In genomic region chr17:11618861-11619566, GRCh38 we compare ENCODE assay signal across 27 cellular contexts. TPM values are rescaled to one million over a fixed set of nuclear protein-coding genes. Genes with fewer than 3 reads are reported as not detected.
DNase-seq lines count a peak whose midpoint lies in the region; ATAC-seq, FAIRE-seq and TF ChIP-seq lines count a peak whose summit lies in the region.
"Had no signal": no experiment of that assay in that cellular context is flagged by ENCODE, and none has a peak within 500 bp of the region (broad histone marks: within the 10 kb centered on the region; RNA-seq: fewer than 3 reads in every experiment).

No MANE protein-coding gene starts in this region.

- no peak overlapping the region for H3K27ac ChIP-seq in A549
- no peak overlapping the region for H3K27ac ChIP-seq in GM23338 (ENCODE audit: low read depth)
- H3K27ac ChIP-seq: dorsolateral prefrontal cortex had no signal

- CTCF ChIA-PET in A549 (lab: Yijun Ruan, JAX): interaction anchor here (1.2 kb wide), 2 partner anchors 13 to 25 kb away, joined by 3 to 4 read pairs; no protein-coding TSS in a partner anchor

- ATAC-seq in A549 (no peak), mucosa of descending colon (peak; percentile 90), omental fat pad (ENCODE audit: low FRiP score) (no peak), GM23338 (no peak)
- ATAC-seq: left lobe of liver; stimulated activated naive CD8-positive, alpha-beta T cell treated with anti-CD3 and anti-CD28 coated beads, Interleukin-15, amount 100 ng/mL, for 72 hours had no signal

- H3K27me3 Mint-ChIP-seq in GM23338 (ENCODE audit: insufficient read depth, low read depth, poor library complexity): peaks cover 8% of the 10 kb centered on the region
- H3K27me3 Mint-ChIP-seq: activated CD4-positive, alpha-beta T cell treated with anti-CD3 and anti-CD28 coated beads, Interleukin-2, amount 10 ng/mL, durations not matched to agents 24 days and 14 days; activated naive CD4-positive, alpha-beta T cell treated with anti-CD3 and anti-CD28 coated beads, Interleukin-2, amount 50 U/mL, for 24 hours; brain; CD4-positive, alpha-beta T cell; stimulated activated naive CD8-positive, alpha-beta T cell treated with anti-CD3 and anti-CD28 coated beads, Interleukin-15, amount 100 ng/mL, for 72 hours had no signal

- H3K9me2 ChIP-seq in GM23338 (ENCODE audit: insufficient read depth): no peaks in the 10 kb centered on the region

- H3K4me1 Mint-ChIP-seq in GM23338: no peaks in the 10 kb centered on the region
- H3K4me1 Mint-ChIP-seq: activated CD4-positive, alpha-beta T cell treated with anti-CD3 and anti-CD28 coated beads, Interleukin-2, amount 10 ng/mL, durations not matched to agents 24 days and 14 days; activated naive CD4-positive, alpha-beta T cell treated with anti-CD3 and anti-CD28 coated beads, Interleukin-2, amount 50 U/mL, for 24 hours; naive B cell; stimulated activated naive CD8-positive, alpha-beta T cell treated with anti-CD3 and anti-CD28 coated beads, Interleukin-15, amount 100 ng/mL, for 72 hours had no signal

- TF ChIP-seq CTCF in A549 (IDR thresholded peaks at IDR 0.05): no peak
- TF ChIP-seq CTCF in mucosa of descending colon (IDR thresholded peaks at IDR 0.05): no peak
- no peak for TF ChIP-seq CTCF in GM13977 (IDR thresholded peaks at IDR 0.05; ENCODE audit: extremely low read depth, insufficient read depth, missing control alignments)
- no peak for TF ChIP-seq CTCF in omental fat pad (IDR thresholded peaks at IDR 0.05)
- TF ChIP-seq CTCF in GM23338 (conservative IDR thresholded peaks at IDR 0.05; ENCODE audit: low read depth in 2 of 2): no peak

- TF ChIP-seq RAD21 in A549 (conservative IDR thresholded peaks at IDR 0.05 in 1 of 2, IDR thresholded peaks at IDR 0.05 in 1 of 2): no peak

- H3K4me2 ChIP-seq in A549: peak overlapping the region; percentile 50
- H3K4me2 ChIP-seq in GM23338: no peak overlapping the region

- no peaks in the 10 kb centered on the region for H3K79me2 ChIP-seq in GM23338 (replicated peaks; ENCODE audit: insufficient read depth)

- no peak overlapping the region for H2AFZ ChIP-seq in GM23338

- in situ Hi-C loops in GM13977 (cut with MboI; ENCODE audit: low pct_unique_long_range_greater_than_20kb, low sequenced_read_pairs, unreplicated experiment): no loop called here

- H3K27me3 ChIP-seq in GM23338 (ENCODE audit: insufficient read depth): no peaks in the 10 kb centered on the region
- H3K27me3 ChIP-seq: dorsolateral prefrontal cortex had no signal

- no peaks in the 10 kb centered on the region for H3K4me1 ChIP-seq in A549
- no peaks in the 10 kb centered on the region for H3K4me1 ChIP-seq in mucosa of descending colon (ENCODE audit: low read depth)
- no peaks in the 10 kb centered on the region for H3K4me1 ChIP-seq in GM23338 (ENCODE audit: insufficient read depth)

- POLR2A ChIA-PET in A549 (lab: Yijun Ruan, JAX): no interaction called here

- H3K4me3 Mint-ChIP-seq in GM23338: no peak overlapping the region
- H3K4me3 Mint-ChIP-seq: activated CD4-positive, alpha-beta T cell treated with anti-CD3 and anti-CD28 coated beads, Interleukin-2, amount 10 ng/mL, durations not matched to agents 24 days and 14 days; activated naive CD4-positive, alpha-beta T cell treated with anti-CD3 and anti-CD28 coated beads, Interleukin-2, amount 50 U/mL, for 24 hours; brain; CD4-positive, alpha-beta T cell; naive B cell; stimulated activated naive CD8-positive, alpha-beta T cell treated with anti-CD3 and anti-CD28 coated beads, Interleukin-15, amount 100 ng/mL, for 72 hours had no signal

- intact Hi-C loops in mucosa of descending colon (cut with DNase I, micrococcal nuclease): no loop called here

- H3K4me3 ChIP-seq in A549: no peak overlapping the region
- no peak overlapping the region for H3K4me3 ChIP-seq in mucosa of descending colon
- no peak overlapping the region for H3K4me3 ChIP-seq in GM23338
- H3K4me3 ChIP-seq: dorsolateral prefrontal cortex had no signal

- H3K9me3 ChIP-seq in A549 (no peaks in the 10 kb centered on the region), mucosa of descending colon (no peaks in the 10 kb centered on the region)

- H3K36me3 Mint-ChIP-seq in GM23338 (ENCODE audit: low read depth): peaks cover 47% of the 10 kb centered on the region
- H3K36me3 Mint-ChIP-seq: activated naive CD4-positive, alpha-beta T cell treated with anti-CD3 and anti-CD28 coated beads, Interleukin-2, amount 50 U/mL, for 24 hours; brain; naive B cell had no signal

- H3K9me3 Mint-ChIP-seq in GM23338: no peaks in the 10 kb centered on the region; the same call in none of the 3 replicates
- H3K9me3 Mint-ChIP-seq: activated naive CD4-positive, alpha-beta T cell treated with anti-CD3 and anti-CD28 coated beads, Interleukin-2, amount 50 U/mL, for 24 hours had no signal

- TF ChIP-seq POLR2A in A549 (IDR thresholded peaks at IDR 0.05; ENCODE audit: low read length): no peak

- H3K27ac Mint-ChIP-seq in GM23338: no peak overlapping the region
- H3K27ac Mint-ChIP-seq: activated CD4-positive, alpha-beta T cell treated with anti-CD3 and anti-CD28 coated beads, Interleukin-2, amount 10 ng/mL, durations not matched to agents 24 days and 14 days; activated naive CD4-positive, alpha-beta T cell treated with anti-CD3 and anti-CD28 coated beads, Interleukin-2, amount 50 U/mL, for 24 hours; brain; CD4-positive, alpha-beta T cell; naive B cell; stimulated activated naive CD8-positive, alpha-beta T cell treated with anti-CD3 and anti-CD28 coated beads, Interleukin-15, amount 100 ng/mL, for 72 hours had no signal

- no peaks in the 10 kb centered on the region for H3F3A ChIP-seq in GM23338 (replicated peaks; ENCODE audit: low read depth)

- DNase-seq in A549 (ENCODE audit: low read depth in 1 of 2, low spot score in 1 of 2) (peak in 1 of 2 experiments; percentile 19), NCI-H2196 (lab: John Stamatoyannopoulos, UW; ENCODE audit: unreplicated experiment) (peak; percentile 18), dermis microvascular lymphatic vessel endothelial cell (ENCODE audit: low read depth in 2 of 2) (peak; percentile 36 to 45), mucosa of descending colon (peak in 2 of 3 donors; percentile 59 to 83), occipital lobe (lab: John Stamatoyannopoulos, UW) (no peak), GM13977 (ENCODE audit: low spot score) (no peak), omental fat pad (ENCODE audit: low spot score) (no peak), GM23338 (ENCODE audit: low spot score) (no peak)
- DNase-seq: activated CD4-positive, alpha-beta T cell treated with anti-CD3 and anti-CD28 coated beads, Interleukin-2, amount 10 ng/mL, durations not matched to agents 24 days and 14 days; activated T-cell treated with anti-CD3 and anti-CD28 coated beads, Interleukin-2, amount 50 U/mL, for 1 hour; CD4-positive, alpha-beta T cell; naive B cell; NCI-H1694; NCI-H510A; posterior cingulate gyrus; stimulated activated CD4-positive, alpha-beta T cell treated with anti-CD3 and anti-CD28 coated beads, Interleukin-12 subunit alpha, Interleukin-12 subunit beta, amount 100 ng/mL, for 4 hours; stimulated activated naive CD8-positive, alpha-beta T cell treated with anti-CD3 and anti-CD28 coated beads, Interleukin-15, amount 100 ng/mL, for 72 hours had no signal

- 17% methylated on average over 8 of the region's 8 CpGs for WGBS in A549 (ENCODE audit: missing lambda C conversion rate)

- no peaks in the 10 kb centered on the region for H4K20me1 ChIP-seq in GM23338 (replicated peaks; ENCODE audit: insufficient read depth)

- H3K36me3 ChIP-seq in mucosa of descending colon (ENCODE audit: low read depth) (no peaks in the 10 kb centered on the region), GM23338 (ENCODE audit: insufficient read depth) (no peaks in the 10 kb centered on the region)

- no peak for FAIRE-seq in A549 (lab: Jason Lieb, UNC)
- FAIRE-seq: GM12891, H54, TTC549 had no signal

- TF ChIP-seq EP300 in A549 (IDR thresholded peaks at IDR 0.05): no peak

TF ChIP-seq in A549, 52 proteins besides CTCF, POLR2A, EP300 and RAD21 (continues in another document):
- TF ChIP-seq EHMT2 (IDR thresholded peaks at IDR 0.05; ENCODE audit: low read depth) (no peak), ZSCAN20 (CRISPR knock-in tag; IDR thresholded peaks at IDR 0.05) (no peak)

RNA-seq across cellular contexts. Expression of gene DNAH9, which starts 20.7 kb away (rescaled TPM):
- polyA plus RNA-seq in A549 (2011; rRNA removed) (0.03 and 0.04 TPM in 2 replicates), A549 (2017; fragmentation: RNase III; extraction: RNeasy Plus Mini Kit Qiagen cat#74134 plus additional on column Dnase treatment) (0.04 TPM in 1 of 3 replicates, not detected in the others), GM23338 (2016; fragmentation: Nextera tagmentation; extraction: Ambion mirVana) (not detected in 2 replicates)
- polyA plus RNA-seq in A549 (2012; cell fraction: cytosol; rRNA removed): 0.01 TPM in 1 of 2 replicates, not detected in the other
- 0.02 TPM in 1 of 2 replicates, not detected in the other for polyA plus RNA-seq in A549 (2012; cell fraction: nucleus; rRNA removed)
- not detected in 2 replicates for polyA minus RNA-seq in A549 (2011; rRNA and poly(A)+ RNA removed)
- total RNA-seq in dermis microvascular lymphatic vessel endothelial cell (under 0.01 TPM in 1 of 2 replicates, not detected in the other), mucosa of descending colon (1 to 10 TPM in 1 of 3 donors, under 1 TPM in 2; 0.41 to 1.5 (median 0.79) TPM), occipital lobe (2.3 TPM), omental fat pad (1 to 10 TPM in 3 of 4 donors, under 1 TPM in 1; 0.72 to 6.0 (median 3.1) TPM)
- 0.27 TPM in 1 of 2 replicates, not detected in the other for total RNA-seq in GM23338 (2014; rRNA removed; shearing (Covaris generic))
- total RNA-seq: activated CD4-positive, alpha-beta T cell treated with anti-CD3 and anti-CD28 coated beads, Interleukin-2, amount 10 ng/mL, durations not matched to agents 24 days and 14 days; CD4-positive, alpha-beta T cell; G401; OCI-LY7 had no signal
- polyA plus RNA-seq: AG04450 had no signal

Comparison
In these comparisons a context has a peak if more than half of its experiments do, and no peak if none do; other contexts are left out.
1. DNase-seq: peak in NCI-H2196 (single experiment), dermis microvascular lymphatic vessel endothelial cell (2 of 2) and mucosa of descending colon (2 of 3); none in occipital lobe (single experiment), GM13977 (single experiment), omental fat pad (single experiment) and GM23338 (single experiment).